In the genomic region with DNA sequence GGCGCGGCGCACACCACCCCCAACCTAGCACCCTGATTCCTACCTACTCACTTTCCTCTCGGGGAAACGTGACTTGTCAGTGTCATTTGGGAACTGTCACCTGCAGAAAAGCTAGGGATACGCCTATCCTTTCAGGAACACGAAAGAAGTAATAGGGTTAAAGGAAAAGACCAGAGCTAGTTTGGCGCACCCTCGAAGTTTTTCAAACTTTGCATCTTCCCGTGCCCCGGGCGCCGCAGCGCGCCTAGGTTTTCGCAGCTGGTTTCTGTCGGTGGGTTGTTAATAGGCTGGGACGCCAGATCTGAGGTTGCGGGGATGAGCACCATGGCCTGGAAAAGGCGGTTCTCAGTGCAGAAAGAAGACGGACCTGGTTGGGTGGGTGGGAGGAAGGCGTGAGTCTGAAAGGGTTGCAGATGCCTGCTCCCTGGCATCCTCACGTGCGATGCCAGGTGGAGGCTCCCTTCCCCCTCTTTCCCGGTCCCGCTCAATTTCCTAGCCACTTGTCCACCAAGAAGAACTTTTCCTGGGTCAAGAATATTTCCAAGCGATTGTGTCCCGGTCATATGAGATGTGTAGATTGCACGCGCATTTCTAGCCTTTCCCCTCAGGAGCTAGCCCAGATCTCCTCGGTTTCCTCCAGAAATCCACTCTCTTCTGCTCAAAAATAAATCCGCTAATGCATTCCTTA, we compare ENCODE assay signal across 1 cellular context.
TF ChIP-seq lines count a peak whose summit lies in the region.

No MANE protein-coding gene starts in this region.

TF ChIP-seq in GM23338, 12 proteins besides CTCF, POLR2A, EP300 and RAD21 (continued from another document):
- TF ChIP-seq, protein P1, sequence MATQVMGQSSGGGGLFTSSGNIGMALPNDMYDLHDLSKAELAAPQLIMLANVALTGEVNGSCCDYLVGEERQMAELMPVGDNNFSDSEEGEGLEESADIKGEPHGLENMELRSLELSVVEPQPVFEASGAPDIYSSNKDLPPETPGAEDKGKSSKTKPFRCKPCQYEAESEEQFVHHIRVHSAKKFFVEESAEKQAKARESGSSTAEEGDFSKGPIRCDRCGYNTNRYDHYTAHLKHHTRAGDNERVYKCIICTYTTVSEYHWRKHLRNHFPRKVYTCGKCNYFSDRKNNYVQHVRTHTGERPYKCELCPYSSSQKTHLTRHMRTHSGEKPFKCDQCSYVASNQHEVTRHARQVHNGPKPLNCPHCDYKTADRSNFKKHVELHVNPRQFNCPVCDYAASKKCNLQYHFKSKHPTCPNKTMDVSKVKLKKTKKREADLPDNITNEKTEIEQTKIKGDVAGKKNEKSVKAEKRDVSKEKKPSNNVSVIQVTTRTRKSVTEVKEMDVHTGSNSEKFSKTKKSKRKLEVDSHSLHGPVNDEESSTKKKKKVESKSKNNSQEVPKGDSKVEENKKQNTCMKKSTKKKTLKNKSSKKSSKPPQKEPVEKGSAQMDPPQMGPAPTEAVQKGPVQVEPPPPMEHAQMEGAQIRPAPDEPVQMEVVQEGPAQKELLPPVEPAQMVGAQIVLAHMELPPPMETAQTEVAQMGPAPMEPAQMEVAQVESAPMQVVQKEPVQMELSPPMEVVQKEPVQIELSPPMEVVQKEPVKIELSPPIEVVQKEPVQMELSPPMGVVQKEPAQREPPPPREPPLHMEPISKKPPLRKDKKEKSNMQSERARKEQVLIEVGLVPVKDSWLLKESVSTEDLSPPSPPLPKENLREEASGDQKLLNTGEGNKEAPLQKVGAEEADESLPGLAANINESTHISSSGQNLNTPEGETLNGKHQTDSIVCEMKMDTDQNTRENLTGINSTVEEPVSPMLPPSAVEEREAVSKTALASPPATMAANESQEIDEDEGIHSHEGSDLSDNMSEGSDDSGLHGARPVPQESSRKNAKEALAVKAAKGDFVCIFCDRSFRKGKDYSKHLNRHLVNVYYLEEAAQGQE (IDR thresholded peaks at IDR 0.05; ENCODE audit: unreplicated experiment), result no peak
- TF ChIP-seq ZNF331 (CRISPR knock-in tag; IDR thresholded peaks at IDR 0.05; ENCODE audit: low read depth), result no peak
